18 cellular contexts compared by ENCODE assay signal in genomic region chr11:75510626-75511025, GRCh38. TPM values are rescaled to one million over a fixed set of nuclear protein-coding genes. Genes with fewer than 3 reads are reported as not detected.
DNase-seq lines count a peak whose midpoint lies in the region; ATAC-seq and TF ChIP-seq lines count a peak whose summit lies in the region.
"Had no signal": no experiment of that assay in that cellular context is flagged by ENCODE, and none has a peak within 500 bp of the region (broad histone marks: within the 10 kb centered on the region; RNA-seq: fewer than 3 reads in every experiment).

No MANE protein-coding gene starts in this region.

- peak overlapping the region; percentile 10 for H3K27ac Mint-ChIP-seq in activated CD4-positive, alpha-beta memory T cell treated with anti-CD3 and anti-CD28 coated beads, Interleukin-2, amount 10 ng/mL, durations not matched to agents 7 days and 5 days
- H3K27ac Mint-ChIP-seq in activated CD4-positive, alpha-beta memory T cell treated with anti-CD3 and anti-CD28 coated beads for 36 hours: no peak overlapping the region
- H3K27ac Mint-ChIP-seq in T-helper 17 cell (peak overlapping the region; percentile 96), neural progenitor cell (peak overlapping the region; percentile 11)
- H3K27ac Mint-ChIP-seq: GM23338 had no signal

- no peak overlapping the region for H3K9ac ChIP-seq in neural progenitor cell

- intact Hi-C loops in activated CD4-positive, alpha-beta memory T cell treated with anti-CD3 and anti-CD28 coated beads for 36 hours (cut with micrococcal nuclease): no loop called here
- intact Hi-C loops in uterus (cut with DNase I; ENCODE audit: low total_unique reads): no loop called here

- H3K36me3 Mint-ChIP-seq in activated CD4-positive, alpha-beta memory T cell treated with anti-CD3 and anti-CD28 coated beads, Interleukin-2, amount 10 ng/mL, durations not matched to agents 7 days and 5 days (ENCODE audit: low read depth): peaks cover 20% of the 10 kb centered on the region
- no peaks in the 10 kb centered on the region for H3K36me3 Mint-ChIP-seq in activated CD4-positive, alpha-beta memory T cell treated with anti-CD3 and anti-CD28 coated beads for 36 hours
- peaks cover 2% of the 10 kb centered on the region for H3K36me3 Mint-ChIP-seq in T-helper 17 cell (ENCODE audit: low read depth)
- no peaks in the 10 kb centered on the region for H3K36me3 Mint-ChIP-seq in neural progenitor cell

- H3K27me3 Mint-ChIP-seq in activated CD4-positive, alpha-beta memory T cell treated with anti-CD3 and anti-CD28 coated beads, Interleukin-2, amount 10 ng/mL, durations not matched to agents 7 days and 5 days: no peaks in the 10 kb centered on the region
- H3K27me3 Mint-ChIP-seq in activated CD4-positive, alpha-beta memory T cell treated with anti-CD3 and anti-CD28 coated beads for 36 hours: no peaks in the 10 kb centered on the region
- no peaks in the 10 kb centered on the region for H3K27me3 Mint-ChIP-seq in T-helper 17 cell
- H3K27me3 Mint-ChIP-seq in neural progenitor cell (ENCODE audit: insufficient read depth, low read depth): peaks cover 10% of the 10 kb centered on the region

- CTCF ChIA-PET in activated CD4-positive, alpha-beta memory T cell treated with anti-CD3 and anti-CD28 coated beads, Interleukin-2, amount 10 ng/mL, durations not matched to agents 7 days and 5 days (lab: Charles Lee): interaction anchor here (1.2 kb wide), 1 partner anchor 15 kb away, joined by 3 read pairs; the partner anchor contains the start of gene GDPD5
- CTCF ChIA-PET in activated CD4-positive, alpha-beta memory T cell treated with anti-CD3 and anti-CD28 coated beads for 36 hours (lab: Charles Lee): interaction anchor here (0.6 kb wide), 1 partner anchor 144 kb away, joined by 3 read pairs; no protein-coding TSS in a partner anchor

- TF ChIP-seq CTCF in neural progenitor cell (IDR thresholded peaks at IDR 0.05) (no peak), uterus (IDR thresholded peaks at IDR 0.05) (no peak)

- no peak overlapping the region for H3K4me2 ChIP-seq in neural progenitor cell
- H3K4me2 ChIP-seq: GM23338 had no signal

- no peaks in the 10 kb centered on the region for H3K9me3 Mint-ChIP-seq in activated CD4-positive, alpha-beta memory T cell treated with anti-CD3 and anti-CD28 coated beads, Interleukin-2, amount 10 ng/mL, durations not matched to agents 7 days and 5 days
- H3K9me3 Mint-ChIP-seq in activated CD4-positive, alpha-beta memory T cell treated with anti-CD3 and anti-CD28 coated beads for 36 hours: no peaks in the 10 kb centered on the region
- no peaks in the 10 kb centered on the region for H3K9me3 Mint-ChIP-seq in neural progenitor cell
- H3K9me3 Mint-ChIP-seq: GM23338 had no signal

- H3K9me3 ChIP-seq in T-helper 17 cell (ENCODE audit: control insufficient read depth, low read length, poor library complexity, severe bottlenecking) (no peaks in the 10 kb centered on the region), neural progenitor cell (ENCODE audit: low read depth) (no peaks in the 10 kb centered on the region), uterus (no peaks in the 10 kb centered on the region)
- H3K9me3 ChIP-seq: SJCRH30 had no signal

- no peaks in the 10 kb centered on the region for H3K79me2 ChIP-seq in neural progenitor cell (ENCODE audit: low read depth)

- H3K36me3 ChIP-seq in neural progenitor cell (no peaks in the 10 kb centered on the region), uterus (no peaks in the 10 kb centered on the region)
- H3K36me3 ChIP-seq: SJCRH30 had no signal

- H4K20me1 ChIP-seq in neural progenitor cell (ENCODE audit: low read depth): no peaks in the 10 kb centered on the region

- peaks cover 7% of the 10 kb centered on the region for H3K4me1 ChIP-seq in neural progenitor cell
- no peaks in the 10 kb centered on the region for H3K4me1 ChIP-seq in uterus

- H3F3A ChIP-seq in neural progenitor cell (ENCODE audit: low read depth): no peaks in the 10 kb centered on the region

- H2AFZ ChIP-seq in neural progenitor cell (replicated peaks): no peak overlapping the region
- H2AFZ ChIP-seq: GM23338 had no signal

- ATAC-seq in T-helper 17 cell (no peak), GM21717 (IDR thresholded peaks at IDR 0.05; ENCODE audit: unreplicated experiment) (no peak)
- ATAC-seq: GM23338 had no signal

- TF ChIP-seq POLR2A in uterus (IDR thresholded peaks at IDR 0.05): no peak

- no peak overlapping the region for H3K27ac ChIP-seq in neural progenitor cell
- H3K27ac ChIP-seq in uterus: peak overlapping the region; percentile 67 to 71
- H3K27ac ChIP-seq: C4-2B, SJCRH30 had no signal

- H3K4me1 Mint-ChIP-seq in activated CD4-positive, alpha-beta memory T cell treated with anti-CD3 and anti-CD28 coated beads, Interleukin-2, amount 10 ng/mL, durations not matched to agents 7 days and 5 days: peaks cover 56% of the 10 kb centered on the region
- peaks cover 60% of the 10 kb centered on the region for H3K4me1 Mint-ChIP-seq in activated CD4-positive, alpha-beta memory T cell treated with anti-CD3 and anti-CD28 coated beads for 36 hours (ENCODE audit: low read depth)
- H3K4me1 Mint-ChIP-seq in T-helper 17 cell (peaks cover 34% of the 10 kb centered on the region), neural progenitor cell (peaks cover 22% of the 10 kb centered on the region)

- H3K4me3 Mint-ChIP-seq in activated CD4-positive, alpha-beta memory T cell treated with anti-CD3 and anti-CD28 coated beads, Interleukin-2, amount 10 ng/mL, durations not matched to agents 7 days and 5 days: no peak overlapping the region
- H3K4me3 Mint-ChIP-seq in activated CD4-positive, alpha-beta memory T cell treated with anti-CD3 and anti-CD28 coated beads for 36 hours: no peak overlapping the region
- H3K4me3 Mint-ChIP-seq in T-helper 17 cell: peak overlapping the region; percentile 45
- H3K4me3 Mint-ChIP-seq in neural progenitor cell: no peak overlapping the region
- H3K4me3 Mint-ChIP-seq: GM23338 had no signal

- no peak for DNase-seq in activated CD4-positive, alpha-beta memory T cell treated with anti-CD3 and anti-CD28 coated beads, Interleukin-2, amount 10 ng/mL, durations not matched to agents 7 days and 5 days
- no peak for DNase-seq in activated CD4-positive, alpha-beta memory T cell treated with anti-CD3 and anti-CD28 coated beads for 36 hours
- DNase-seq in T-helper 17 cell (no peak), neural progenitor cell (ENCODE audit: low spot score) (no peak), uterus (peak in 1 of 2 donors; percentile 41), NOMO-1 treated with DMSO at 0.1 percent for 48 hours (lab: John Stamatoyannopoulos, UW; ENCODE audit: unreplicated experiment) (no peak), SK-N-DZ (ENCODE audit: low spot score) (no peak)
- DNase-seq: DMS79 treated with DMSO at 0.1 percent for 48 hours, IMR-90, NCI-H1417 treated with DMSO at 0.1 percent for 48 hours, NCI-H2029, NCI-H524, OCI-M1, RPMI8226, SJCRH30 had no signal

- no peaks in the 10 kb centered on the region for H3K27me3 ChIP-seq in neural progenitor cell
- H3K27me3 ChIP-seq in uterus: no peaks in the 10 kb centered on the region
- H3K27me3 ChIP-seq: SJCRH30 had no signal

- H3K4me3 ChIP-seq in neural progenitor cell (no peak overlapping the region), uterus (no peak overlapping the region)
- H3K4me3 ChIP-seq: GM23338, SJCRH30 had no signal

- POLR2A ChIA-PET in activated CD4-positive, alpha-beta memory T cell treated with anti-CD3 and anti-CD28 coated beads, Interleukin-2, amount 10 ng/mL, durations not matched to agents 7 days and 5 days (lab: Charles Lee): interaction anchor here (0.9 to 4.0 kb wide), 2 partner anchors 13 to 15 kb away, joined by 3 to 29 read pairs; partner anchors contain the start of gene GDPD5
- POLR2A ChIA-PET in activated CD4-positive, alpha-beta memory T cell treated with anti-CD3 and anti-CD28 coated beads for 36 hours (lab: Charles Lee): no interaction called here

RNA-seq across cellular contexts. Expression of gene GDPD5, which starts 15.1 kb away (rescaled TPM):
- 100 to 1,000 TPM; 107 to 109 TPM for total RNA-seq in activated CD4-positive, alpha-beta memory T cell treated with anti-CD3 and anti-CD28 coated beads, Interleukin-2, amount 10 ng/mL, durations not matched to agents 7 days and 5 days
- total RNA-seq in activated CD4-positive, alpha-beta memory T cell treated with anti-CD3 and anti-CD28 coated beads for 36 hours: 10 to 100 TPM; 26.5 to 32.0 TPM
- total RNA-seq in T-helper 17 cell (100 to 1,000 TPM in 1 of 2 donors, 10 to 100 TPM in 1; 77.3 to 108 TPM), neural progenitor cell (ENCODE audit: low replicate concordance) (11.3 and 32.7 TPM in 2 replicates), uterus (10 to 100 TPM in 3 of 4 donors, 1 to 10 TPM in 1; 9.6 to 52.9 (median 28.2) TPM)
- 1.9 and 2.7 TPM in 2 replicates for polyA plus RNA-seq in SK-N-DZ (2014; cell fraction: cytosol; rRNA removed)
- polyA plus RNA-seq in SK-N-DZ (2014; cell fraction: nucleus; rRNA removed): 3.8 and 4.1 TPM in 2 replicates

RNA-seq across cellular contexts. Expression of gene SERPINH1, which starts 51.4 kb away (rescaled TPM):
- total RNA-seq in activated CD4-positive, alpha-beta memory T cell treated with anti-CD3 and anti-CD28 coated beads, Interleukin-2, amount 10 ng/mL, durations not matched to agents 7 days and 5 days: 10 to 100 TPM; 12.2 to 13.3 TPM
- 10 to 100 TPM; 15.2 to 17.4 TPM for total RNA-seq in activated CD4-positive, alpha-beta memory T cell treated with anti-CD3 and anti-CD28 coated beads for 36 hours
- total RNA-seq in T-helper 17 cell (1 to 10 TPM; 3.5 to 3.6 TPM), neural progenitor cell (ENCODE audit: low replicate concordance) (219 and 589 TPM in 2 replicates), uterus (100 to 1,000 TPM; 134 to 847 (median 280) TPM)
- polyA plus RNA-seq in SK-N-DZ (2014; cell fraction: cytosol; rRNA removed): 72.3 and 87.9 TPM in 2 replicates
- 29.8 and 41.3 TPM in 2 replicates for polyA plus RNA-seq in SK-N-DZ (2014; cell fraction: nucleus; rRNA removed)

Comparison
In these comparisons a context has a peak if more than half of its experiments do, and no peak if none do; other contexts are left out.
1. RNA of gene SERPINH1, which starts 51.4 kb away (total RNA-seq): 134 to 847 TPM in uterus and 219 to 589 TPM in neural progenitor cell; 15.2 to 17.4 TPM in activated CD4-positive, alpha-beta memory T cell treated with anti-CD3 and anti-CD28 coated beads for 36 hours, 12.2 to 13.3 TPM in activated CD4-positive, alpha-beta memory T cell treated with anti-CD3 and anti-CD28 coated beads, Interleukin-2, amount 10 ng/mL, durations not matched to agents 7 days and 5 days and 3.5 to 3.6 TPM in T-helper 17 cell; every median in the first group is over 4 times any median in the second.